ENCODE assay signal across 18 cellular contexts in the genomic region with DNA sequence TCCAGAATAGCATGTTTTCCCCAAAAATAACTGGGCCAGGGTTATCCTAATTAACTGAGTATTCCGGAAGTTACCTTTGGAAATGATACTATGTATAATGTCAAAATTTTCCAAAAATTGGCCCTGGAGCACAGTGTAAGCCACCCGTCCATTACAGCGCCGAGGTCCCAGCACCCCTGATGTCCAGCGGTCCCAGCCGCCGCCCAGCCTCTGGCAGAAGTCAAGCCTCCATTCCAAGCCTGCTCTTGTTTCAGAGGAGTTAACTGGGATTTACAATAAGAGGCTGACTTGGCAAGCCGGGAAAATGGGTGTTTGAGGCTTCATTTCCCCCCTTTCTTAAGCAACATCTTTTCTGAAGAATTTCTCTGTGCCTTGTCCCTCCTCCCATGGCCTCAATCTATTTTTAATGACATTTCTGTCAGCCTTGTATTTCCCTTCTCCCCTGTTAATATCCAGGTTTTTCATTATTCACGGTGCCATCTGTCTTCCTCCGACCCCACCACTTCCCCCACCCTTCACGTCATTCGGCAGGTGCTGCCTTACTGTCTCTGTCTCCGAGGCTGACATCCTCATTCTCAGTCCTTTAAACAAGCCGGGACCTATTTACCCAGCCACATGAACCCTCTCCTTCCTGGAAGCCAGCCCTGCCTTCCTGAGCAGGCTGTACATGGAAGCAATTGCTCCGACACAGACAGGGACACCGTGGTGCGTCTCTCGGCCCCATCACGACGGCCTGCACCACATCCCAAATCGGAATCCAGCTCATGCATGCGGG.
DNase-seq lines count a peak whose midpoint lies in the region; ATAC-seq and TF ChIP-seq lines count a peak whose summit lies in the region.
"Had no signal": no experiment of that assay in that cellular context is flagged by ENCODE, and none has a peak within 500 bp of the region (broad histone marks: within the 10 kb centered on the region; RNA-seq: fewer than 3 reads in every experiment).

No MANE protein-coding gene starts in this region.

- intact Hi-C loops in upper lobe of right lung (cut with DNase I) = no loop called here

- no peaks in the 10 kb centered on the region for H3K36me3 Mint-ChIP-seq in chondrocyte (ENCODE audit: low read depth)
- H3K36me3 Mint-ChIP-seq: CD8-positive, alpha-beta T cell; T-cell had no signal

- H3K27ac ChIP-seq in upper lobe of right lung = no peak overlapping the region
- H3K27ac ChIP-seq: 22Rv1 had no signal

- no peak overlapping the region for H3K27ac Mint-ChIP-seq in chondrocyte (ENCODE audit: unreplicated experiment)
- H3K27ac Mint-ChIP-seq: CD8-positive, alpha-beta T cell; T-cell had no signal

- peaks cover 6% of the 10 kb centered on the region for H3K27me3 Mint-ChIP-seq in chondrocyte (ENCODE audit: low read depth)

- H3K36me3 ChIP-seq in upper lobe of right lung = no peaks in the 10 kb centered on the region

- H3K4me1 Mint-ChIP-seq in chondrocyte (ENCODE audit: low read depth) = peaks cover 6% of the 10 kb centered on the region
- H3K4me1 Mint-ChIP-seq: T-cell had no signal

- no peaks in the 10 kb centered on the region for H3K4me1 ChIP-seq in upper lobe of right lung

- peak; percentile 8 for DNase-seq in NCI-H1694 (lab: John Stamatoyannopoulos, UW)
- DNase-seq in NCI-H1694 treated with DMSO at 0.1 percent for 48 hours (lab: John Stamatoyannopoulos, UW) = no peak
- peak; percentile 38 for DNase-seq in NCI-H345 (lab: John Stamatoyannopoulos, UW)
- peak; percentile 27 for DNase-seq in chondrocyte (ENCODE audit: low spot score)
- DNase-seq in upper lobe of right lung = peak; percentile 25
- DNase-seq: CD8-positive, alpha-beta T cell; KBM-7; NCI-H1417 treated with DMSO at 0.1 percent for 48 hours; NCI-H2081 treated with DMSO at 0.1 percent for 48 hours; NCI-H446; SK-N-SH; T-cell had no signal

- no peaks in the 10 kb centered on the region for H3K9me3 ChIP-seq in upper lobe of right lung
- H3K9me3 ChIP-seq: SK-N-SH had no signal

- peaks cover 8% of the 10 kb centered on the region for H3K27me3 ChIP-seq in upper lobe of right lung

- no peak overlapping the region for H3K4me3 ChIP-seq in upper lobe of right lung

- H3K4me3 Mint-ChIP-seq in chondrocyte (ENCODE audit: unreplicated experiment) = no peak overlapping the region
- H3K4me3 Mint-ChIP-seq: CD8-positive, alpha-beta T cell; T-cell had no signal

- H3K9me3 Mint-ChIP-seq in chondrocyte (ENCODE audit: low read depth) = peaks cover 4% of the 10 kb centered on the region
- H3K9me3 Mint-ChIP-seq: CD8-positive, alpha-beta T cell had no signal

- ATAC-seq in upper lobe of right lung (no peak), GM19023 (IDR thresholded peaks at IDR 0.05; ENCODE audit: unreplicated experiment) (no peak), GM18517 (IDR thresholded peaks at IDR 0.05; ENCODE audit: unreplicated experiment) (no peak), HG02840 (IDR thresholded peaks at IDR 0.05; ENCODE audit: low FRiP score, unreplicated experiment) (no peak)
- ATAC-seq: CD8-positive, alpha-beta T cell; Panc1; Right ventricle myocardium inferior; T-cell had no signal

- no peak for TF ChIP-seq CTCF in chondrocyte (IDR thresholded peaks at IDR 0.05)
- no peak for TF ChIP-seq CTCF in upper lobe of right lung (IDR thresholded peaks at IDR 0.05)
